In the genomic region with DNA sequence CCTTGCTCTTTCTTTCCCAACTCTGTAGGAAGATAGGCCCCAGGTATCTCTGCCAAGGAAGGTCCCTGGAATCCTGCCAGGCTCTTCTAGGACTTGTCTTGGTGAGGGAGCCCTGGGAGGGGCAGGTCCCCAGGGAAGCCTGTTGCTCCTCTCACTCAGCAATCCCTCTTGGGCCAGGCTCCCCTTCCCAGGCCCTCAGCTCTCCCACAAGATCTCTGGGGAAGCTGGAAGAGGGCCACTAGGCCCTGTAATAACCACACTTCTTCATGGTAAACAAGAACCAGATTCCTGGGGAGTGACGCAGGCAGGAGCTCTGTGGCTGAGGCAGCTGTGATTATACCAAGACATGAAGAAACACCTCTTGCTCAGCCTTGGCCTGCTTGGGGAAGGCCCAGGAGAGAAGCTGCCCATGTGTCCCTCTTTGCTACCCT, we compare ENCODE assay signal across 12 cellular contexts. TPM values are rescaled to one million over a fixed set of nuclear protein-coding genes. Genes with fewer than 3 reads are reported as not detected.
DNase-seq lines count a peak whose midpoint lies in the region; ATAC-seq and TF ChIP-seq lines count a peak whose summit lies in the region.
"Had no signal": no experiment of that assay in that cellular context is flagged by ENCODE, and none has a peak within 500 bp of the region (broad histone marks: within the 10 kb centered on the region; RNA-seq: fewer than 3 reads in every experiment).

No MANE protein-coding gene starts in this region.

- no peaks in the 10 kb centered on the region for H3K9me3 Mint-ChIP-seq in central memory CD8-positive, alpha-beta T cell
- no peaks in the 10 kb centered on the region for H3K9me3 Mint-ChIP-seq in activated CD4-positive, alpha-beta T cell treated with anti-CD3 and anti-CD28 coated beads for 36 hours (ENCODE audit: low read depth)
- H3K9me3 Mint-ChIP-seq: CD4-positive, CD25-positive, alpha-beta regulatory T cell had no signal

- POLR2A ChIA-PET in activated CD4-positive, alpha-beta T cell treated with anti-CD3 and anti-CD28 coated beads for 36 hours (lab: Charles Lee), result no interaction called here

- intact Hi-C loops in uterus (cut with DNase I; ENCODE audit: low total_unique reads), result no loop called here
- intact Hi-C loops in activated CD4-positive, alpha-beta T cell treated with anti-CD3 and anti-CD28 coated beads for 36 hours (cut with DNase I, micrococcal nuclease), result no loop called here

- H3K36me3 ChIP-seq in mesodermal cell (ENCODE audit: control insufficient read depth, insufficient read depth, low read length) (no peaks in the 10 kb centered on the region), uterus (no peaks in the 10 kb centered on the region)

- ATAC-seq in central memory CD8-positive, alpha-beta T cell (replicated peaks; ENCODE audit: extremely low read depth, poor library complexity, severe bottlenecking), result no peak
- no peak for ATAC-seq in HG03045 (IDR thresholded peaks at IDR 0.05; ENCODE audit: unreplicated experiment)
- no peak for ATAC-seq in activated CD4-positive, alpha-beta T cell treated with anti-CD3 and anti-CD28 coated beads for 36 hours
- ATAC-seq: stimulated activated naive CD8-positive, alpha-beta T cell treated with anti-CD3 and anti-CD28 coated beads, Interleukin-15, Interleukin-2, amounts not matched to agents 100 U/mL and 50 U/mL, for 24 hours had no signal

- H3K27me3 Mint-ChIP-seq in central memory CD8-positive, alpha-beta T cell, result no peaks in the 10 kb centered on the region
- peaks cover 4% of the 10 kb centered on the region for H3K27me3 Mint-ChIP-seq in activated CD4-positive, alpha-beta T cell treated with anti-CD3 and anti-CD28 coated beads for 36 hours

- peaks cover 14% of the 10 kb centered on the region for H3K4me1 ChIP-seq in mesodermal cell (ENCODE audit: control insufficient read depth, insufficient read depth, low read length, poor library complexity, severe bottlenecking)
- H3K4me1 ChIP-seq in uterus, result peaks cover 6 to 7% of the 10 kb centered on the region in 2 donors

- peaks cover 3% of the 10 kb centered on the region for H3K36me3 Mint-ChIP-seq in central memory CD8-positive, alpha-beta T cell (ENCODE audit: insufficient read depth)
- H3K36me3 Mint-ChIP-seq in activated CD4-positive, alpha-beta T cell treated with anti-CD3 and anti-CD28 coated beads for 36 hours (ENCODE audit: low read depth), result no peaks in the 10 kb centered on the region
- H3K36me3 Mint-ChIP-seq: CD4-positive, CD25-positive, alpha-beta regulatory T cell had no signal

- H3K4me3 ChIP-seq in mesodermal cell (ENCODE audit: extremely low read depth, insufficient read depth, low read length, poor library complexity, severe bottlenecking), result no peak overlapping the region
- no peak overlapping the region for H3K4me3 ChIP-seq in uterus

- CTCF ChIA-PET in activated CD4-positive, alpha-beta T cell treated with anti-CD3 and anti-CD28 coated beads for 36 hours (lab: Charles Lee), result interaction anchor here (1.0 to 5.8 kb wide), 4 partner anchors 11 to 205 kb away, joined by 3 to 63 read pairs (median 4); partner anchors contain the start of gene IKBKE

- H3K9me3 ChIP-seq in mesodermal cell (ENCODE audit: control insufficient read depth, low read length) (no peaks in the 10 kb centered on the region), uterus (no peaks in the 10 kb centered on the region)

- no peaks in the 10 kb centered on the region for H3K4me1 Mint-ChIP-seq in central memory CD8-positive, alpha-beta T cell
- H3K4me1 Mint-ChIP-seq in activated CD4-positive, alpha-beta T cell treated with anti-CD3 and anti-CD28 coated beads for 36 hours, result peaks cover 11% of the 10 kb centered on the region

- 67 to 100% methylated on average over 1 of the region's 1 CpG for WGBS in mesodermal cell (ENCODE audit: insufficient coverage in 2 of 2), 2 experiments

- H3K27me3 ChIP-seq in uterus, result no peaks in the 10 kb centered on the region

- peak; percentile 50 for DNase-seq in NCI-H82 (lab: John Stamatoyannopoulos, UW)
- DNase-seq in NCI-H82 treated with DMSO at 0.1 percent for 48 hours (lab: John Stamatoyannopoulos, UW; ENCODE audit: unreplicated experiment), result no peak
- DNase-seq in central memory CD8-positive, alpha-beta T cell (ENCODE audit: low spot score in 2 of 2), result no peak
- peak; percentile 86 to 95 for DNase-seq in uterus
- DNase-seq in activated CD4-positive, alpha-beta T cell treated with anti-CD3 and anti-CD28 coated beads for 36 hours, result no peak
- no peak for DNase-seq in COLO668 (lab: John Stamatoyannopoulos, UW; ENCODE audit: unreplicated experiment)
- DNase-seq: activated CD8-positive, alpha-beta memory T cell treated with anti-CD3 and anti-CD28 coated beads, Interleukin-2, amount 50 U/mL, for 4 hours; CD4-positive, CD25-positive, alpha-beta regulatory T cell; NCI-H1436 treated with DMSO at 0.1 percent for 48 hours; stimulated activated naive CD8-positive, alpha-beta T cell treated with anti-CD3 and anti-CD28 coated beads, Interleukin-15, Interleukin-2, amounts not matched to agents 100 U/mL and 50 U/mL, for 24 hours had no signal

- H3K27ac Mint-ChIP-seq in central memory CD8-positive, alpha-beta T cell (ENCODE audit: low read depth), result peak overlapping the region; percentile 68
- no peak overlapping the region for H3K27ac Mint-ChIP-seq in activated CD4-positive, alpha-beta T cell treated with anti-CD3 and anti-CD28 coated beads for 36 hours

- TF ChIP-seq CTCF in uterus (IDR thresholded peaks at IDR 0.05), result no peak

- TF ChIP-seq POLR2A in uterus (IDR thresholded peaks at IDR 0.05), result peak in 1 of 2 donors; percentile 5

- no peak overlapping the region for H3K4me3 Mint-ChIP-seq in central memory CD8-positive, alpha-beta T cell
- no peak overlapping the region for H3K4me3 Mint-ChIP-seq in activated CD4-positive, alpha-beta T cell treated with anti-CD3 and anti-CD28 coated beads for 36 hours

- H3K27ac ChIP-seq in mesodermal cell (ENCODE audit: low read depth, low read length, severe bottlenecking) (peak overlapping the region; percentile 13), uterus (peak overlapping the region; percentile 87 to 93)

RNA-seq across cellular contexts. Expression of gene MAPKAPK2, which starts 9.9 kb away (rescaled TPM):
- 91.5 TPM for polyA plus RNA-seq in mesodermal cell (2013, experiment 1 of 2)
- 79.3 TPM for polyA plus RNA-seq in mesodermal cell (2013, experiment 2 of 2)
- 10 to 100 TPM; 17.1 to 89.2 (median 27.4) TPM for total RNA-seq in uterus
- 10 to 100 TPM; 62.8 to 64.7 TPM for total RNA-seq in activated CD4-positive, alpha-beta T cell treated with anti-CD3 and anti-CD28 coated beads for 36 hours

RNA-seq across cellular contexts. Expression of gene DYRK3, which starts 39.4 kb away (rescaled TPM):
- 12.6 TPM for polyA plus RNA-seq in mesodermal cell (2013, experiment 1 of 2)
- 10.4 TPM for polyA plus RNA-seq in mesodermal cell (2013, experiment 2 of 2)
- total RNA-seq in uterus, result 10 to 100 TPM; 10.8 to 24.7 (median 14.7) TPM
- total RNA-seq in activated CD4-positive, alpha-beta T cell treated with anti-CD3 and anti-CD28 coated beads for 36 hours, result 1 to 10 TPM; 8.3 to 8.7 TPM

Comparison
In these comparisons a context has a peak if more than half of its experiments do, and no peak if none do; other contexts are left out.
1. DNase-seq: peak in NCI-H82 (single experiment) and uterus (2 of 2); none in NCI-H82 treated with DMSO at 0.1 percent for 48 hours (single experiment), central memory CD8-positive, alpha-beta T cell (0 of 2), activated CD4-positive, alpha-beta T cell treated with anti-CD3 and anti-CD28 coated beads for 36 hours (single experiment) and COLO668 (single experiment).